ENCODE assay signal across 21 cellular contexts in the genomic region with DNA sequence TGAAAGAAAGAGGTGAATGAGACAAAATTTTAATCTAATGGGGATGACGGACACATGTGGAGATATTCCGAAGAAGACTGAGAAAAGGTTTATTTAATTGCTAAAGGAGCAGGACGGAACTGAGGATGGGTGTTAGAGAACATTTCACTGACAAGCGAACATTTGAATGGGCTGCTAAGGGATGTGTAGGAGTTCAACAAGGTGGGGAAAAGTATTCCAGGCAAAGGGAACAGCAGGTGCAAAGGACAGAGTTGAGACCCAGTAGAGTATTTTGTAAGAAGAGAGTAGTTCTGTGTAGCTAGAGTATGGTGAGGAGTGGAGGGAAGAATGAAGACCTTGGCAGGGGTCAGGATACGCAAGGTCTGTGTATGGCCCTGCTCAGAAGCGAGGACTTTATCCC. TPM values are rescaled to one million over a fixed set of nuclear protein-coding genes. Genes with fewer than 3 reads are reported as not detected.
"Had no signal": no experiment of that assay in that cellular context is flagged by ENCODE, and none has a peak within 500 bp of the region (broad histone marks: within the 10 kb centered on the region; RNA-seq: fewer than 3 reads in every experiment).

No MANE protein-coding gene starts in this region.

- H3K36me3 ChIP-seq: esophagus muscularis mucosa, gastroesophageal sphincter, heart right ventricle, left lung, lower lobe of right lung had no signal

- H3K9me3 ChIP-seq: esophagus muscularis mucosa, gastroesophageal sphincter, heart right ventricle, left lung, lower lobe of right lung, mucosa of descending colon had no signal

- H3K27me3 ChIP-seq: dorsolateral prefrontal cortex, esophagus muscularis mucosa, gastroesophageal sphincter, heart right ventricle, left lung had no signal

- H3K4me3 ChIP-seq: coronary artery, dorsolateral prefrontal cortex, esophagus muscularis mucosa, gastroesophageal sphincter, heart right ventricle, left lung, lower lobe of right lung, mucosa of descending colon had no signal

- ATAC-seq: foreskin keratinocyte; gastroesophageal sphincter; left lung; lower lobe of right lung; mucosa of descending colon; naive thymus-derived CD8-positive, alpha-beta T cell had no signal

- H3K27ac ChIP-seq: coronary artery, dorsolateral prefrontal cortex, esophagus muscularis mucosa, foreskin keratinocyte, gastroesophageal sphincter, left lung, lower lobe of right lung had no signal

- DNase-seq: dermis blood vessel endothelial cell; dorsolateral prefrontal cortex; effector CD4-positive, alpha-beta T cell; effector memory CD4-positive, alpha-beta T cell; foreskin keratinocyte; hippocampal formation; left lung; lower lobe of right lung; mesenchymal stem cell; mucosa of descending colon; naive B cell; naive thymus-derived CD8-positive, alpha-beta T cell had no signal

- H3K4me1 ChIP-seq: esophagus muscularis mucosa, foreskin keratinocyte, gastroesophageal sphincter, left lung, lower lobe of right lung had no signal

RNA-seq across cellular contexts. Expression of a gene that starts 47.4 kb away (rescaled TPM):
- total RNA-seq: endothelial cell of umbilical vein; fibroblast of villous mesenchyme; lung microvascular endothelial cell; myocyte; naive thymus-derived CD8-positive, alpha-beta T cell had no signal
- polyA plus RNA-seq: endothelial cell of umbilical vein; keratinocyte; naive thymus-derived CD8-positive, alpha-beta T cell had no signal
